10 cellular contexts compared by ENCODE assay signal in genomic region chr1:228445524-228445866, GRCh38. TPM values are rescaled to one million over a fixed set of nuclear protein-coding genes. Genes with fewer than 3 reads are reported as not detected.
DNase-seq lines count a peak whose midpoint lies in the region; FAIRE-seq and TF ChIP-seq lines count a peak whose summit lies in the region.
"Had no signal": no experiment of that assay in that cellular context is flagged by ENCODE, and none has a peak within 500 bp of the region (broad histone marks: within the 10 kb centered on the region; RNA-seq: fewer than 3 reads in every experiment).

No MANE protein-coding gene starts in this region.

- intact Hi-C loops in CD14-positive monocyte (cut with micrococcal nuclease) = loop anchor here in 1 of 2 donors (5.0 kb wide), 1 partner anchor 33 kb away; no protein-coding TSS in a partner anchor
- intact Hi-C loops in tibial artery (cut with DNase I; ENCODE audit: low total_unique reads) = no loop called here
- intact Hi-C loops in posterior cingulate gyrus (cut with DNase I) = no loop called here

- DNase-seq in CD14-positive monocyte (ENCODE audit: low spot score) = no peak
- no peak for DNase-seq in H1 (ENCODE audit: low read depth in 1 of 2, low spot score in 2 of 2)
- no peak for DNase-seq in neural crest cell (ENCODE audit: low read depth, low spot score)
- no peak for DNase-seq in stimulated activated naive CD4-positive, alpha-beta T cell (lab: John Stamatoyannopoulos, UW)
- DNase-seq in tibial artery = no peak
- no peak for DNase-seq in posterior cingulate gyrus
- no peak for DNase-seq in HTR-8/SVneo (ENCODE audit: insufficient read length, low spot score)
- DNase-seq: NCI-H2029 had no signal

- H3K4me2 ChIP-seq in H1 (ENCODE audit: insufficient read depth in 1 of 2, low read depth in 2 of 2, low read length in 2 of 2) = peak overlapping the region; percentile 71 to 100

- H3K14ac ChIP-seq in H1 (ENCODE audit: insufficient read length) = no peak overlapping the region

- H3K23me2 ChIP-seq in H1 (ENCODE audit: low read depth, low read length) = peaks cover 8% of the 10 kb centered on the region

- no peak overlapping the region for H3K18ac ChIP-seq in H1 (ENCODE audit: extremely low read depth, low read length)

- peak overlapping the region; percentile 79 for H3K4me3 ChIP-seq in HUES6 (ENCODE audit: low read depth, low read length)
- H3K4me3 ChIP-seq in H1 (ENCODE audit: extremely low read depth in 1 of 4, insufficient read depth in 2 of 4, low read depth in 3 of 4, low read length in 4 of 4) = peak overlapping the region; percentile 31 to 71 (median 54)
- H3K4me3 ChIP-seq in tibial artery = peak overlapping the region in 1 of 2 donors; percentile 24

- H3K27ac ChIP-seq in HUES6 (ENCODE audit: low read depth, low read length) (no peak overlapping the region), H1 (ENCODE audit: low read depth, low read length) (no peak overlapping the region), tibial artery (no peak overlapping the region)

- no peak overlapping the region for H3K56ac ChIP-seq in H1 (replicated peaks; ENCODE audit: insufficient read length, low read depth, low read length)

- no peak overlapping the region for H4K91ac ChIP-seq in H1 (replicated peaks; ENCODE audit: insufficient read length, low read length)

- H3K36me3 Mint-ChIP-seq in CD14-positive monocyte (no peaks in the 10 kb centered on the region), neural crest cell (ENCODE audit: low read depth) (no peaks in the 10 kb centered on the region)

- H2BK120ac ChIP-seq in H1 (replicated peaks; ENCODE audit: low read depth, low read length) = no peak overlapping the region

- no peak overlapping the region for H2BK20ac ChIP-seq in H1 (ENCODE audit: low read length)

- no peak for TF ChIP-seq RAD21 in H1 (IDR thresholded peaks at IDR 0.05 in 1 of 2, conservative IDR thresholded peaks at IDR 0.05 in 1 of 2; ENCODE audit: low read depth in 2 of 2, low read length in 2 of 2)

- H3K9me3 ChIP-seq in HUES6 (ENCODE audit: control insufficient read depth, insufficient read depth, low read depth, low read length) (no peaks in the 10 kb centered on the region), H1 (ENCODE audit: insufficient read depth in 2 of 2, low read depth in 1 of 2, low read length in 1 of 2) (no peaks in the 10 kb centered on the region), tibial artery (no peaks in the 10 kb centered on the region)

- peak overlapping the region; percentile 39 to 87 for H3K4me3 Mint-ChIP-seq in CD14-positive monocyte
- H3K4me3 Mint-ChIP-seq in neural crest cell = peak overlapping the region; percentile 87

- no peak overlapping the region for H4K8ac ChIP-seq in H1 (ENCODE audit: extremely low read depth, insufficient read depth, low read length)

- CTCF ChIA-PET in H1 (lab: Charles Lee; ENCODE audit: partially characterized antibody) = interaction anchor here (0.8 to 3.9 kb wide), 5 partner anchors 10 to 71 kb away, joined by 3 to 23 read pairs (median 4); no protein-coding TSS in a partner anchor

- peaks cover 43 to 77% (median 57%) of the 10 kb centered on the region in 3 donors for H3K27me3 Mint-ChIP-seq in CD14-positive monocyte (ENCODE audit: low read depth in 3 of 3)
- peaks cover 7% of the 10 kb centered on the region for H3K27me3 Mint-ChIP-seq in neural crest cell (ENCODE audit: low read depth)

- H4K5ac ChIP-seq in H1 (ENCODE audit: insufficient read length, low read depth, low read length) = no peak overlapping the region

- H3K79me2 ChIP-seq in H1 (ENCODE audit: control insufficient read depth in 1 of 2, insufficient read depth in 2 of 2, low read length in 2 of 2) = no peaks in the 10 kb centered on the region

- FAIRE-seq in H1 (lab: Jason Lieb, UNC) (no peak), HTR-8/SVneo (lab: Jason Lieb, UNC) (no peak)
- FAIRE-seq: TTC549 had no signal

- H3K79me1 ChIP-seq in H1 (ENCODE audit: low read depth, low read length) = no peaks in the 10 kb centered on the region

- H2BK12ac ChIP-seq in H1 (ENCODE audit: low read depth, low read length) = no peak overlapping the region

- H3K9ac ChIP-seq in HUES6 (ENCODE audit: low read length) (peak overlapping the region; percentile 38), H1 (replicated peaks in 1 of 4; ENCODE audit: extremely low read depth in 1 of 4, low read depth in 3 of 4, low read length in 3 of 4) (no peak overlapping the region)

- POLR2A ChIA-PET in H1 (lab: Charles Lee; ENCODE audit: partially characterized antibody) = interaction anchor here (1.2 to 7.8 kb wide), 6 partner anchors 10 to 68 kb away, joined by 3 to 82 read pairs (median 6); a partner anchor contains a TSS

- H3K4me1 Mint-ChIP-seq in CD14-positive monocyte (peaks cover 12% of the 10 kb centered on the region), neural crest cell (peaks cover 22% of the 10 kb centered on the region)

- H4K20me1 ChIP-seq in H1 (replicated peaks in 1 of 2; ENCODE audit: control insufficient read depth in 1 of 2, insufficient read depth in 2 of 2, low read length in 2 of 2) = no peaks in the 10 kb centered on the region

- H3K27me3 ChIP-seq in HUES6 (ENCODE audit: control insufficient read depth, insufficient read depth, low read length) (peaks cover 66% of the 10 kb centered on the region), H1 (replicated peaks in 1 of 4; ENCODE audit: control insufficient read depth in 3 of 4, extremely low read depth in 1 of 4, insufficient read depth in 3 of 4, low read length in 3 of 4) (peaks cover 16 to 81% (median 57%) of the 10 kb centered on the region in 4 experiments), tibial artery (peaks cover 7 to 67% of the 10 kb centered on the region in 2 donors)

- TF ChIP-seq CTCF in CD14-positive monocyte (IDR thresholded peaks at IDR 0.05) (no peak), H1 (IDR thresholded peaks at IDR 0.05; ENCODE audit: control extremely low read depth in 1 of 3, insufficient read depth in 1 of 3, low read depth in 1 of 3, low read length in 3 of 3) (no peak), neural crest cell (conservative IDR thresholded peaks at IDR 0.05) (no peak), tibial artery (IDR thresholded peaks at IDR 0.05) (no peak)

- no peak overlapping the region for H3K23ac ChIP-seq in H1 (ENCODE audit: insufficient read length)

- H3K4me1 ChIP-seq in HUES6 (ENCODE audit: control insufficient read depth, insufficient read depth, low read length) (peaks cover 5% of the 10 kb centered on the region; the same call in 1 of the 2 replicates), H1 (replicated peaks in 1 of 4; ENCODE audit: control insufficient read depth in 3 of 4, insufficient read depth in 4 of 4, low read length in 3 of 4) (peaks cover 0 to 11% (median 2%) of the 10 kb centered on the region in 4 experiments; a peak in 5 of 7 replicates), tibial artery (peaks cover 0 to 14% (median 10%) of the 10 kb centered on the region in 4 donors)

- H2BK5ac ChIP-seq in H1 (ENCODE audit: low read depth, low read length) = no peak overlapping the region

- peak overlapping the region in 2 of 7 donors; percentile 40 to 52 for H3K27ac Mint-ChIP-seq in CD14-positive monocyte
- H3K27ac Mint-ChIP-seq in neural crest cell (ENCODE audit: unreplicated experiment) = peak overlapping the region; percentile 96

- no peaks in the 10 kb centered on the region for H3K36me3 ChIP-seq in HUES6 (ENCODE audit: control insufficient read depth, insufficient read depth, low read length)
- H3K36me3 ChIP-seq in H1 (ENCODE audit: control insufficient read depth in 2 of 4, insufficient read depth in 4 of 4, low read length in 3 of 4) = no peaks in the 10 kb centered on the region
- no peaks in the 10 kb centered on the region for H3K36me3 ChIP-seq in tibial artery

- no peak overlapping the region for H3K4ac ChIP-seq in H1 (replicated peaks; ENCODE audit: insufficient read length, low read depth, low read length)

- H2BK15ac ChIP-seq in H1 (ENCODE audit: low read length) = no peak overlapping the region

- no peak for TF ChIP-seq POLR2A in H1 (IDR thresholded peaks at IDR 0.05; ENCODE audit: control extremely low read depth in 1 of 2, low read depth in 2 of 2, low read length in 2 of 2)

- H3K9me3 Mint-ChIP-seq in CD14-positive monocyte (peaks cover 0 to 20% (median 6%) of the 10 kb centered on the region in 7 donors), neural crest cell (no peaks in the 10 kb centered on the region)

- 4% methylated on average over 12 of the region's 15 CpGs; no CpG with 5 or more reads in 1 of the 2 experiments for WGBS in H1 (ENCODE audit: extremely low coverage in 1 of 2, insufficient coverage in 1 of 2, insufficient read length in 1 of 2, insufficient replicate concordance in 2 of 2, low coverage in 1 of 2, low lambda C conversion rate in 2 of 2, missing lambda C conversion rate in 1 of 2), 2 experiments

- H2AFZ ChIP-seq in H1 (ENCODE audit: low read length) = peak overlapping the region; percentile 63; the same call in 1 of the 2 replicates

- H2AK5ac ChIP-seq in H1 (ENCODE audit: low read depth, low read length) = no peak overlapping the region

- TF ChIP-seq EP300 in H1 (IDR thresholded peaks at IDR 0.05; ENCODE audit: borderline replicate concordance in 1 of 2, low read depth in 2 of 2, low read length in 2 of 2) = no peak

RNA-seq across cellular contexts. Expression of gene TRIM17, which starts 28.8 kb away (rescaled TPM):
- polyA plus RNA-seq in CD14-positive monocyte (not detected), H1 (2011; rRNA removed) (1.0 and 1.1 TPM in 2 replicates)
- total RNA-seq in H1 (2021; fragmentation: NEBNext Ultra II Directional; extraction: Animal tissue kit (Norgen Biotek cat#: 25700)) = 2.2 and 2.3 TPM in 2 replicates
- polyA plus RNA-seq in H1 (2011; cell fraction: cytosol; rRNA removed) = 1.0 TPM
- polyA plus RNA-seq in H1 (2011; cell fraction: nucleus; rRNA removed) = 5.9 TPM
- polyA plus RNA-seq in H1 (2012, experiment 1 of 2) = 1.3 to 2.3 TPM (median 1.9 TPM) in 4 replicates
- 0.63 TPM for polyA plus RNA-seq in H1 (2012, experiment 2 of 2)
- 0.97 TPM for polyA plus RNA-seq in H1 (2013, experiment 1 of 2)
- polyA plus RNA-seq in H1 (2013, experiment 2 of 2) = 0.75 TPM
- polyA minus RNA-seq in H1 (2011; rRNA and poly(A)+ RNA removed) = 1.00 and 1.5 TPM in 2 replicates
- polyA minus RNA-seq in H1 (2011; cell fraction: cytosol; rRNA and poly(A)+ RNA removed) = not detected
- 3.3 TPM for polyA minus RNA-seq in H1 (2011; cell fraction: nucleus; rRNA and poly(A)+ RNA removed)
- 4.7 and 6.3 TPM in 2 replicates for total RNA-seq in neural crest cell

RNA-seq across cellular contexts. Expression of gene TRIM11, which starts 38.9 kb away (rescaled TPM):
- 1 to 10 TPM; 9.1 to 9.4 TPM for polyA plus RNA-seq in CD14-positive monocyte
- total RNA-seq in H1 (2021; fragmentation: NEBNext Ultra II Directional; extraction: Animal tissue kit (Norgen Biotek cat#: 25700)) = 31.3 and 32.1 TPM in 2 replicates
- 11.1 and 19.6 TPM in 2 replicates for polyA plus RNA-seq in H1 (2011; rRNA removed)
- polyA plus RNA-seq in H1 (2011; cell fraction: cytosol; rRNA removed) = 15.2 TPM
- polyA plus RNA-seq in H1 (2011; cell fraction: nucleus; rRNA removed) = 41.2 TPM
- polyA plus RNA-seq in H1 (2012, experiment 1 of 2) = 20.6 to 26.0 TPM (median 22.5 TPM) in 4 replicates
- 18.9 TPM for polyA plus RNA-seq in H1 (2012, experiment 2 of 2)
- polyA plus RNA-seq in H1 (2013, experiment 1 of 2) = 15.4 TPM
- polyA plus RNA-seq in H1 (2013, experiment 2 of 2) = 15.5 TPM
- polyA minus RNA-seq in H1 (2011; rRNA and poly(A)+ RNA removed) = 18.6 and 18.8 TPM in 2 replicates
- 17.7 TPM for polyA minus RNA-seq in H1 (2011; cell fraction: cytosol; rRNA and poly(A)+ RNA removed)
- polyA minus RNA-seq in H1 (2011; cell fraction: nucleus; rRNA and poly(A)+ RNA removed) = 32.8 TPM
- 38.4 and 45.3 TPM in 2 replicates for total RNA-seq in neural crest cell

RNA-seq across cellular contexts. Expression of gene RNF187, which starts 41.7 kb away (rescaled TPM):
- polyA plus RNA-seq in CD14-positive monocyte (10 to 100 TPM in 1 of 2 donors, 1 to 10 TPM in 1; 5.9 to 27.6 TPM), H1 (2011; rRNA removed) (47.0 and 75.6 TPM in 2 replicates)
- 111 and 113 TPM in 2 replicates for total RNA-seq in H1 (2021; fragmentation: NEBNext Ultra II Directional; extraction: Animal tissue kit (Norgen Biotek cat#: 25700))
- polyA plus RNA-seq in H1 (2011; cell fraction: cytosol; rRNA removed) = 50.1 TPM
- 42.7 TPM for polyA plus RNA-seq in H1 (2011; cell fraction: nucleus; rRNA removed)
- polyA plus RNA-seq in H1 (2012, experiment 1 of 2) = 50.8 to 75.3 TPM (median 67.3 TPM) in 4 replicates
- polyA plus RNA-seq in H1 (2012, experiment 2 of 2) = 58.5 TPM
- polyA plus RNA-seq in H1 (2013, experiment 1 of 2) = 30.0 TPM
- polyA plus RNA-seq in H1 (2013, experiment 2 of 2) = 30.1 TPM
- 25.9 and 34.8 TPM in 2 replicates for polyA minus RNA-seq in H1 (2011; rRNA and poly(A)+ RNA removed)
- 39.0 TPM for polyA minus RNA-seq in H1 (2011; cell fraction: cytosol; rRNA and poly(A)+ RNA removed)
- polyA minus RNA-seq in H1 (2011; cell fraction: nucleus; rRNA and poly(A)+ RNA removed) = 15.2 TPM
- total RNA-seq in neural crest cell = 117 and 129 TPM in 2 replicates
